13 cellular contexts compared by ENCODE assay signal in the genomic region with DNA sequence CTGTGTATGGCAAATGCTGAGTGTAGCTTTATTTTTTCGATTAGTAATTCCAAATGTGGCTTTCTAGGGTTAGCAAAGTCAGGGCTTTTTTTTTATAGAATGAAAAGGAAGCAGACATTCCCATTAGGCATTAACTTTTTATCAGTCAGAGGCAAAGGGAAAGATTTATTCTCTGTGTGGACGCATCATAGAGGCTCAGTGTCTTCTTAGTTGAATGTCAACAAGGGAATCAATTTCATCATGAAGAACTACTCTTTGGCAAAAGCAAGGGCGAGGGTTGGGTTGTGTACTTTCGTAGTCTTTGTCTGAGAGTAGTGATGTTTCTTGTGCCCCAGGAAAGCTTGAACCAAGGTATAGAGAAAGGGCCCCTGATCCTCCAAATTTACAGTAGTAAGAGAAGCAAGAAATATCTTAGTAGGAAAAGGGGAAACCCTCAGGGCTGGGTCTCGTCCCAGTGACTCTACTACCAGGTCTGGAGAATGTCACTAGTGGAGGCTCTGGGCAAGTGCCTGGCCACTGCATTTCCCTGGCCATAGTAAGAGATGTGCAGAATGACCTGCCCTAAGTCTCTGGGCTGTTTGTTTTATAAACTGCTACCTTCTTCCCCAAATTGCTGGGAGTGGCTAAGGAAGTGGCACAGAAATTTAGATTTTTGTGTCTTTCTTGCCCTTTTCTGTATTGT. TPM values are rescaled to one million over a fixed set of nuclear protein-coding genes. Genes with fewer than 3 reads are reported as not detected.
DNase-seq lines count a peak whose midpoint lies in the region; ATAC-seq, FAIRE-seq and TF ChIP-seq lines count a peak whose summit lies in the region.
"Had no signal": no experiment of that assay in that cellular context is flagged by ENCODE, and none has a peak within 500 bp of the region (broad histone marks: within the 10 kb centered on the region; RNA-seq: fewer than 3 reads in every experiment).

No MANE protein-coding gene starts in this region.

- peak overlapping the region; percentile 21 for H3K27ac ChIP-seq in mammary epithelial cell (ENCODE audit: insufficient read depth, low read depth, low read length)
- H3K27ac ChIP-seq in mesenchymal stem cell (ENCODE audit: low read length, poor library complexity, severe bottlenecking): peak overlapping the region; percentile 91
- H3K27ac ChIP-seq in stomach: peak overlapping the region in 4 of 5 donors; percentile 50 to 75 (median 70)

- CTCF ChIA-PET in mammary epithelial cell (lab: Charles Lee; ENCODE audit: low non-redundant PET): no interaction called here

- TF ChIP-seq EP300 in stomach (IDR thresholded peaks at IDR 0.05): no peak

- no TSS peak for BruUV-seq in mammary epithelial cell (replicated peaks; lab: Mats Ljungman, UMichigan)

- H3K36me3 ChIP-seq in mammary epithelial cell (ENCODE audit: insufficient read depth, low read length): no peaks in the 10 kb centered on the region
- H3K36me3 ChIP-seq in mesenchymal stem cell (ENCODE audit: control insufficient read depth in 1 of 2, insufficient read depth in 2 of 2, low read depth in 1 of 2, low read length in 2 of 2): no peaks in the 10 kb centered on the region
- no peaks in the 10 kb centered on the region for H3K36me3 ChIP-seq in stomach

- H4K8ac ChIP-seq in mesenchymal stem cell (ENCODE audit: low read length): no peak overlapping the region

- no peaks in the 10 kb centered on the region for H3K9me3 ChIP-seq in mammary epithelial cell (replicated peaks; ENCODE audit: insufficient read depth, low read length)
- H3K9me3 ChIP-seq in mesenchymal stem cell (ENCODE audit: control insufficient read depth, low read length): no peaks in the 10 kb centered on the region
- no peaks in the 10 kb centered on the region for H3K9me3 ChIP-seq in stomach

- peak; percentile 11 for FAIRE-seq in H54 (lab: Jason Lieb, UNC)

- no peaks in the 10 kb centered on the region for H3K27me3 ChIP-seq in mammary epithelial cell (ENCODE audit: insufficient read depth, low read length)
- no peaks in the 10 kb centered on the region for H3K27me3 ChIP-seq in mesenchymal stem cell (ENCODE audit: control insufficient read depth in 1 of 2, insufficient read depth in 1 of 2, low read length in 2 of 2)
- H3K27me3 ChIP-seq in stomach: no peaks in the 10 kb centered on the region

- no peak overlapping the region for H3K23ac ChIP-seq in mesenchymal stem cell (ENCODE audit: low read length in 2 of 2)

- DNase-seq in H54 (ENCODE audit: insufficient read length, low spot score) (no peak), mammary epithelial cell (no peak), mesenchymal stem cell (peak; percentile 59), stomach (no peak), dermis blood vessel endothelial cell (no peak), ureter (ENCODE audit: low spot score) (no peak), mesenteric fat pad (ENCODE audit: low spot score) (no peak)
- DNase-seq: activated naive CD4-positive, alpha-beta T cell treated with anti-CD3 and anti-CD28 coated beads, Interleukin-2, amount 50 U/mL, for 16 hours; DND-41; H7; NCI-H1694 had no signal

- peak overlapping the region in 1 of 2 experiments; percentile 55 for H3K14ac ChIP-seq in mesenchymal stem cell (ENCODE audit: low read length in 2 of 2)

- H3K79me2 ChIP-seq in mammary epithelial cell (ENCODE audit: insufficient read depth, low read length): peaks cover 94% of the 10 kb centered on the region

- no peak overlapping the region for H2BK15ac ChIP-seq in mesenchymal stem cell (ENCODE audit: low read depth, poor library complexity, severe bottlenecking)

- H3K4ac ChIP-seq in mesenchymal stem cell (ENCODE audit: low read depth in 1 of 2, low read length in 2 of 2): peak overlapping the region in 1 of 2 experiments; percentile 82

- TF ChIP-seq POLR2A in H54 (IDR thresholded peaks at IDR 0.05; ENCODE audit: low read depth, low read length) (no peak), stomach (IDR thresholded peaks at IDR 0.05) (no peak)

- WGBS in mammary epithelial cell (ENCODE audit: low coverage, missing lambda C conversion rate): 74% methylated on average over 5 of the region's 5 CpGs
- 66% methylated on average over 5 of the region's 5 CpGs for WGBS in mesenchymal stem cell
- WGBS in stomach, 5 donors: 46 to 72% (median 54%) methylated on average over 5 of the region's 5 CpGs

- H3K4me1 ChIP-seq in mammary epithelial cell (ENCODE audit: insufficient read depth, low read length) (peaks cover 55% of the 10 kb centered on the region), mesenchymal stem cell (ENCODE audit: control insufficient read depth, insufficient read depth, low read depth, low read length) (peaks cover 17% of the 10 kb centered on the region), stomach (peaks cover 52 to 96% (median 69%) of the 10 kb centered on the region in 4 donors)

- intact Hi-C loops in mammary epithelial cell (cut with micrococcal nuclease) (no loop called here), stomach (cut with DNase I; ENCODE audit: low total_unique reads) (no loop called here)

- H4K91ac ChIP-seq in mesenchymal stem cell (ENCODE audit: low read length): peak overlapping the region; percentile 80

- peak overlapping the region; percentile 49 for H3K4me2 ChIP-seq in mammary epithelial cell (ENCODE audit: insufficient read depth, low read depth, low read length)
- H3K4me2 ChIP-seq in mesenchymal stem cell (ENCODE audit: low read length, poor library complexity, severe bottlenecking): peak overlapping the region; percentile 47

- ATAC-seq in GM19324 (IDR thresholded peaks at IDR 0.05; ENCODE audit: low FRiP score, unreplicated experiment): no peak

- H2AK5ac ChIP-seq in mesenchymal stem cell (ENCODE audit: low read length, severe bottlenecking): peak overlapping the region; percentile 97

- peak overlapping the region; percentile 27 for H2BK120ac ChIP-seq in mesenchymal stem cell (ENCODE audit: low read depth, low read length)

- H3K4me3 ChIP-seq in mammary epithelial cell (replicated peaks in 1 of 3; ENCODE audit: insufficient read depth in 1 of 3, low read depth in 2 of 3, low read length in 3 of 3): no peak overlapping the region
- peak overlapping the region in 1 of 2 experiments; percentile 52 for H3K4me3 ChIP-seq in mesenchymal stem cell (ENCODE audit: insufficient read depth in 1 of 2, low read depth in 1 of 2, low read length in 2 of 2)
- H3K4me3 ChIP-seq in stomach: no peak overlapping the region
- H3K4me3 ChIP-seq: lung had no signal

- peak overlapping the region in 1 of 2 experiments; percentile 85 for H3K18ac ChIP-seq in mesenchymal stem cell (ENCODE audit: low read depth in 1 of 2, low read length in 2 of 2)

- dilution Hi-C loops in mammary epithelial cell (cut with HindIII; ENCODE audit: low sequenced_read_pairs): no loop called here

- in situ Hi-C loops in mammary epithelial cell (cut with MboI; ENCODE audit: low sequenced_read_pairs in 2 of 2): no loop called here

- no peak overlapping the region for H3K9ac ChIP-seq in mammary epithelial cell (ENCODE audit: insufficient read depth, low read length)
- peak overlapping the region; percentile 56 for H3K9ac ChIP-seq in mesenchymal stem cell (ENCODE audit: low read length)

- peak overlapping the region in 1 of 2 experiments; percentile 31 for H2BK12ac ChIP-seq in mesenchymal stem cell (ENCODE audit: low read length in 2 of 2)

- no peak overlapping the region for H2AFZ ChIP-seq in mammary epithelial cell (ENCODE audit: low read depth, low read length)
- H2AFZ ChIP-seq in mesenchymal stem cell (ENCODE audit: low read depth, low read length): no peak overlapping the region

- H3K79me1 ChIP-seq in mesenchymal stem cell (replicated peaks; ENCODE audit: low read length, poor library complexity, severe bottlenecking): no peaks in the 10 kb centered on the region

- no peaks in the 10 kb centered on the region for H4K20me1 ChIP-seq in mammary epithelial cell (ENCODE audit: insufficient read depth, low read length)

- TF ChIP-seq CTCF in mammary epithelial cell (conservative IDR thresholded peaks at IDR 0.05 in 1 of 2, IDR thresholded peaks at IDR 0.05 in 1 of 2; ENCODE audit: extremely low read depth in 1 of 2, insufficient read depth in 1 of 2, low read depth in 1 of 2, low read length in 2 of 2): no peak
- TF ChIP-seq CTCF in stomach (IDR thresholded peaks at IDR 0.05): no peak

- peak overlapping the region; percentile 84 for H2BK5ac ChIP-seq in mesenchymal stem cell (ENCODE audit: low read depth, low read length, poor library complexity, severe bottlenecking)

RNA-seq across cellular contexts. Expression of a gene that starts 30.0 kb away (rescaled TPM):
- total RNA-seq in mammary epithelial cell (100 to 1,000 TPM; 304 to 440 TPM), stomach (100 to 1,000 TPM; 170 to 662 (median 401) TPM), dermis blood vessel endothelial cell (653 and 751 TPM in 2 replicates), ureter (353 TPM), mesenteric fat pad (386 TPM)
- polyA plus RNA-seq in mammary epithelial cell (46.4 TPM), stomach (10 to 100 TPM; 16.8 to 40.1 (median 26.8) TPM)
- polyA minus RNA-seq in mammary epithelial cell: 258 TPM
- polyA plus RNA-seq in mesenchymal stem cell (2013, experiment 1 of 2): 94.0 TPM
- polyA plus RNA-seq in mesenchymal stem cell (2013, experiment 2 of 2): 86.1 TPM

Comparison
In these comparisons a context has a peak if more than half of its experiments do, and no peak if none do; other contexts are left out.
1. H3K27ac ChIP-seq: peak in every context shown above with its lines; median percentile 91 in mesenchymal stem cell; 70 in stomach; 21 in mammary epithelial cell.